Comparison of ENCODE assay signal across 2 cellular contexts in the genomic region with DNA sequence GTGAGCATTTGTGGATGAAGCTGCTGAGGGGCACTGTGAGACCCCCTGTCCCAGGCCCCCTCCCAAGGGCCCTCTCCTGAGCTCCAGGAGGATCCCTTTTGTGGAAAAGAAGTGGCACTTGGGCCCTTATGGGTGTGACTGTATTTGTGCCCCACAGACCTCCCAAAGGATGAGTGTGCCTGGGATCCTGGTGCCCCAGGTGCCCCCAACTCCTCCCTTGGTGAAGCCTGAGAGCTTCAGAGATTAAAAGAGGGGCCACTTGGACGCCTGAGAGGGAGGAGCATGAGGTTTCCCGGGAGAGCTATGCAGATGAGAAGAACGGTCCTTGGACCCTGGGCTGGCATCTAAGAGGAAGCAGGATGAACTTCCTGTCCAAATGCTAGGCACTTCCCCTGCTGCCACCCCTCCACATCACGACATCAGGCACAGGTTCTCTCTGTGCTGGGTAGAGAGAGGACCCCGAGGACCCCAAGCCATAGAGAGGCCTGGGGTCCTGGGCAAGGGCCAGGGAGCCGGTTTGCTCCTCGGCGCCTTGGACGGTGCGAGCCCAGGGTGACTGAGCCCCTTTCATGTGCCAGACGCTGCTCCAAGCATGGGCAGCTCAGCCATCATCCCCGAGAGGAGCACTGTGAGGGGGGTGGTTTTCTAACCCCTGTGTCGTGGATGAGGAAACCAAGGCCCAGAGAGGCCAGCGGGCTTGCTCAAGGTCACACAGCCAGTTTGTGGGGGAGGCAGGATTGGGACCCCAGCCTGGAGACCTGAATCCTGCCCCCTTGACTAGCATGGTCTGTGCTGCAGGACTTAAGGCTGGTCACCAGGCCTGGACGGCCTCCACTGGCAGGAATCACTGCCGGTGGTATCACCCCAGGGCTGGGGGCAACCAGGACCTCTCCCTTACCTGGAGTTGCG.
TF ChIP-seq lines count a peak whose summit lies in the region.

No MANE protein-coding gene starts in this region.

TF ChIP-seq in HepG2, 621 proteins besides CTCF, POLR2A, EP300 and RAD21 (continues in another document):
- TF ChIP-seq, protein P1, sequence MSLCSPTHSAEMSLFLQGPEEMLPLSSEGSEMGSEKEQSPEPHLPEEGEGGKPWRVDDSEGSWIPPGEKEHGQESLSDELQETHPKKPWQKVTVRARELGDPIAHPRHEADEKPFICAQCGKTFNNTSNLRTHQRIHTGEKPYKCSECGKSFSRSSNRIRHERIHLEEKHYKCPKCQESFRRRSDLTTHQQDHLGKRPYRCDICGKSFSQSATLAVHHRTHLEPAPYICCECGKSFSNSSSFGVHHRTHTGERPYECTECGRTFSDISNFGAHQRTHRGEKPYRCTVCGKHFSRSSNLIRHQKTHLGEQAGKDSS (CRISPR knock-in tag; IDR thresholded peaks at IDR 0.05; ENCODE audit: borderline replicate concordance, low read depth) = peak; percentile 59; the same call in 1 of the 2 replicates
- TF ChIP-seq CREB1 (IDR thresholded peaks at IDR 0.05) (no peak), CREB1 (CRISPR knock-in tag; IDR thresholded peaks at IDR 0.05) (no peak), ZFP36L1 (CRISPR knock-in tag; IDR thresholded peaks at IDR 0.05) (no peak), RFXAP (CRISPR knock-in tag; IDR thresholded peaks at IDR 0.05; ENCODE audit: borderline replicate concordance) (no peak; the same call in 1 of the 2 replicates), KDM1A (CRISPR knock-in tag; IDR thresholded peaks at IDR 0.05) (no peak), ZNF337 (CRISPR knock-in tag; IDR thresholded peaks at IDR 0.05; ENCODE audit: borderline replicate concordance, low read depth) (no peak), ARNT (IDR thresholded peaks at IDR 0.05) (no peak), ZNF768 (CRISPR knock-in tag; IDR thresholded peaks at IDR 0.05) (peak; percentile 98), SPEN (CRISPR knock-in tag; IDR thresholded peaks at IDR 0.05; ENCODE audit: low read depth) (no peak), SNAPC2 (CRISPR knock-in tag; IDR thresholded peaks at IDR 0.05) (peak; percentile 98)
- TF ChIP-seq, protein P2, sequence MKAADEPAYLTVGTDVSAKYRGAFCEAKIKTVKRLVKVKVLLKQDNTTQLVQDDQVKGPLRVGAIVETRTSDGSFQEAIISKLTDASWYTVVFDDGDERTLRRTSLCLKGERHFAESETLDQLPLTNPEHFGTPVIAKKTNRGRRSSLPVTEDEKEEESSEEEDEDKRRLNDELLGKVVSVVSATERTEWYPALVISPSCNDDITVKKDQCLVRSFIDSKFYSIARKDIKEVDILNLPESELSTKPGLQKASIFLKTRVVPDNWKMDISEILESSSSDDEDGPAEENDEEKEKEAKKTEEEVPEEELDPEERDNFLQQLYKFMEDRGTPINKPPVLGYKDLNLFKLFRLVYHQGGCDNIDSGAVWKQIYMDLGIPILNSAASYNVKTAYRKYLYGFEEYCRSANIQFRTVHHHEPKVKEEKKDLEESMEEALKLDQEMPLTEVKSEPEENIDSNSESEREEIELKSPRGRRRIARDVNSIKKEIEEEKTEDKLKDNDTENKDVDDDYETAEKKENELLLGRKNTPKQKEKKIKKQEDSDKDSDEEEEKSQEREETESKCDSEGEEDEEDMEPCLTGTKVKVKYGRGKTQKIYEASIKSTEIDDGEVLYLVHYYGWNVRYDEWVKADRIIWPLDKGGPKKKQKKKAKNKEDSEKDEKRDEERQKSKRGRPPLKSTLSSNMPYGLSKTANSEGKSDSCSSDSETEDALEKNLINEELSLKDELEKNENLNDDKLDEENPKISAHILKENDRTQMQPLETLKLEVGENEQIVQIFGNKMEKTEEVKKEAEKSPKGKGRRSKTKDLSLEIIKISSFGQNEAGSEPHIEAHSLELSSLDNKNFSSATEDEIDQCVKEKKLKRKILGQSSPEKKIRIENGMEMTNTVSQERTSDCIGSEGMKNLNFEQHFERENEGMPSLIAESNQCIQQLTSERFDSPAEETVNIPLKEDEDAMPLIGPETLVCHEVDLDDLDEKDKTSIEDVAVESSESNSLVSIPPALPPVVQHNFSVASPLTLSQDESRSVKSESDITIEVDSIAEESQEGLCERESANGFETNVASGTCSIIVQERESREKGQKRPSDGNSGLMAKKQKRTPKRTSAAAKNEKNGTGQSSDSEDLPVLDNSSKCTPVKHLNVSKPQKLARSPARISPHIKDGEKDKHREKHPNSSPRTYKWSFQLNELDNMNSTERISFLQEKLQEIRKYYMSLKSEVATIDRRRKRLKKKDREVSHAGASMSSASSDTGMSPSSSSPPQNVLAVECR (CRISPR knock-in tag; IDR thresholded peaks at IDR 0.05; ENCODE audit: borderline replicate concordance) = peak; percentile 38; the same call in 1 of the 2 replicates
- TF ChIP-seq, protein P3, sequence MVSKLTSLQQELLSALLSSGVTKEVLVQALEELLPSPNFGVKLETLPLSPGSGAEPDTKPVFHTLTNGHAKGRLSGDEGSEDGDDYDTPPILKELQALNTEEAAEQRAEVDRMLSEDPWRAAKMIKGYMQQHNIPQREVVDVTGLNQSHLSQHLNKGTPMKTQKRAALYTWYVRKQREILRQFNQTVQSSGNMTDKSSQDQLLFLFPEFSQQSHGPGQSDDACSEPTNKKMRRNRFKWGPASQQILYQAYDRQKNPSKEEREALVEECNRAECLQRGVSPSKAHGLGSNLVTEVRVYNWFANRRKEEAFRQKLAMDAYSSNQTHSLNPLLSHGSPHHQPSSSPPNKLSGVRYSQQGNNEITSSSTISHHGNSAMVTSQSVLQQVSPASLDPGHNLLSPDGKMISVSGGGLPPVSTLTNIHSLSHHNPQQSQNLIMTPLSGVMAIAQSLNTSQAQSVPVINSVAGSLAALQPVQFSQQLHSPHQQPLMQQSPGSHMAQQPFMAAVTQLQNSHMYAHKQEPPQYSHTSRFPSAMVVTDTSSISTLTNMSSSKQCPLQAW (CRISPR knock-in tag; IDR thresholded peaks at IDR 0.05) = peak; percentile 44; the same call in 1 of the 2 replicates
- TF ChIP-seq, protein P4, sequence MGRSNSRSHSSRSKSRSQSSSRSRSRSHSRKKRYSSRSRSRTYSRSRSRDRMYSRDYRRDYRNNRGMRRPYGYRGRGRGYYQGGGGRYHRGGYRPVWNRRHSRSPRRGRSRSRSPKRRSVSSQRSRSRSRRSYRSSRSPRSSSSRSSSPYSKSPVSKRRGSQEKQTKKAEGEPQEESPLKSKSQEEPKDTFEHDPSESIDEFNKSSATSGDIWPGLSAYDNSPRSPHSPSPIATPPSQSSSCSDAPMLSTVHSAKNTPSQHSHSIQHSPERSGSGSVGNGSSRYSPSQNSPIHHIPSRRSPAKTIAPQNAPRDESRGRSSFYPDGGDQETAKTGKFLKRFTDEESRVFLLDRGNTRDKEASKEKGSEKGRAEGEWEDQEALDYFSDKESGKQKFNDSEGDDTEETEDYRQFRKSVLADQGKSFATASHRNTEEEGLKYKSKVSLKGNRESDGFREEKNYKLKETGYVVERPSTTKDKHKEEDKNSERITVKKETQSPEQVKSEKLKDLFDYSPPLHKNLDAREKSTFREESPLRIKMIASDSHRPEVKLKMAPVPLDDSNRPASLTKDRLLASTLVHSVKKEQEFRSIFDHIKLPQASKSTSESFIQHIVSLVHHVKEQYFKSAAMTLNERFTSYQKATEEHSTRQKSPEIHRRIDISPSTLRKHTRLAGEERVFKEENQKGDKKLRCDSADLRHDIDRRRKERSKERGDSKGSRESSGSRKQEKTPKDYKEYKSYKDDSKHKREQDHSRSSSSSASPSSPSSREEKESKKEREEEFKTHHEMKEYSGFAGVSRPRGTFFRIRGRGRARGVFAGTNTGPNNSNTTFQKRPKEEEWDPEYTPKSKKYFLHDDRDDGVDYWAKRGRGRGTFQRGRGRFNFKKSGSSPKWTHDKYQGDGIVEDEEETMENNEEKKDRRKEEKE (IDR thresholded peaks at IDR 0.05) = no peak
- TF ChIP-seq, protein P5, sequence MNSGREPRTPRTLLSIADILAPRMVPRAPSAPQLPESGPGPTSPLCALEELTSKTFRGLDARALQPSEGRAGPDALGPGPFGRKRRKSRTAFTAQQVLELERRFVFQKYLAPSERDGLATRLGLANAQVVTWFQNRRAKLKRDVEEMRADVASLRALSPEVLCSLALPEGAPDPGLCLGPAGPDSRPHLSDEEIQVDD (CRISPR knock-in tag; IDR thresholded peaks at IDR 0.05; ENCODE audit: borderline replicate concordance) = 0 out of 2 replicates have a peak, but pooled peaks have one; percentile 20

TF ChIP-seq in IMR-90, 13 proteins besides CTCF, POLR2A, EP300 and RAD21:
- TF ChIP-seq, protein P6, sequence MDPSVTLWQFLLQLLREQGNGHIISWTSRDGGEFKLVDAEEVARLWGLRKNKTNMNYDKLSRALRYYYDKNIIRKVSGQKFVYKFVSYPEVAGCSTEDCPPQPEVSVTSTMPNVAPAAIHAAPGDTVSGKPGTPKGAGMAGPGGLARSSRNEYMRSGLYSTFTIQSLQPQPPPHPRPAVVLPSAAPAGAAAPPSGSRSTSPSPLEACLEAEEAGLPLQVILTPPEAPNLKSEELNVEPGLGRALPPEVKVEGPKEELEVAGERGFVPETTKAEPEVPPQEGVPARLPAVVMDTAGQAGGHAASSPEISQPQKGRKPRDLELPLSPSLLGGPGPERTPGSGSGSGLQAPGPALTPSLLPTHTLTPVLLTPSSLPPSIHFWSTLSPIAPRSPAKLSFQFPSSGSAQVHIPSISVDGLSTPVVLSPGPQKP (IDR thresholded peaks at IDR 0.05; ENCODE audit: borderline replicate concordance, low read depth, low read length) = no peak
- TF ChIP-seq, protein P7, sequence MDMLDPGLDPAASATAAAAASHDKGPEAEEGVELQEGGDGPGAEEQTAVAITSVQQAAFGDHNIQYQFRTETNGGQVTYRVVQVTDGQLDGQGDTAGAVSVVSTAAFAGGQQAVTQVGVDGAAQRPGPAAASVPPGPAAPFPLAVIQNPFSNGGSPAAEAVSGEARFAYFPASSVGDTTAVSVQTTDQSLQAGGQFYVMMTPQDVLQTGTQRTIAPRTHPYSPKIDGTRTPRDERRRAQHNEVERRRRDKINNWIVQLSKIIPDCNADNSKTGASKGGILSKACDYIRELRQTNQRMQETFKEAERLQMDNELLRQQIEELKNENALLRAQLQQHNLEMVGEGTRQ (IDR thresholded peaks at IDR 0.05; ENCODE audit: low read depth, low read length) = no peak
- TF ChIP-seq CEBPB (IDR thresholded peaks at IDR 0.05; ENCODE audit: low read depth, low read length) (no peak), NFE2L2 (IDR thresholded peaks at IDR 0.05; ENCODE audit: low read depth, low read length) (no peak), RCOR1 (IDR thresholded peaks at IDR 0.05; ENCODE audit: insufficient replicate concordance, low read length) (no peak), SMC3 (IDR thresholded peaks at IDR 0.05; ENCODE audit: low read depth, low read length) (no peak), CHD1 (IDR thresholded peaks at IDR 0.05; ENCODE audit: low read depth, low read length) (no peak), MXI1 (IDR thresholded peaks at IDR 0.05; ENCODE audit: borderline replicate concordance, low read depth, low read length) (no peak), MAZ (IDR thresholded peaks at IDR 0.05; ENCODE audit: borderline replicate concordance, low read depth, low read length) (no peak)
TF ChIP-seq in IMR-90: peak in this region for 0.
